Comparison of ENCODE assay signal across 8 cellular contexts in the genomic region with DNA sequence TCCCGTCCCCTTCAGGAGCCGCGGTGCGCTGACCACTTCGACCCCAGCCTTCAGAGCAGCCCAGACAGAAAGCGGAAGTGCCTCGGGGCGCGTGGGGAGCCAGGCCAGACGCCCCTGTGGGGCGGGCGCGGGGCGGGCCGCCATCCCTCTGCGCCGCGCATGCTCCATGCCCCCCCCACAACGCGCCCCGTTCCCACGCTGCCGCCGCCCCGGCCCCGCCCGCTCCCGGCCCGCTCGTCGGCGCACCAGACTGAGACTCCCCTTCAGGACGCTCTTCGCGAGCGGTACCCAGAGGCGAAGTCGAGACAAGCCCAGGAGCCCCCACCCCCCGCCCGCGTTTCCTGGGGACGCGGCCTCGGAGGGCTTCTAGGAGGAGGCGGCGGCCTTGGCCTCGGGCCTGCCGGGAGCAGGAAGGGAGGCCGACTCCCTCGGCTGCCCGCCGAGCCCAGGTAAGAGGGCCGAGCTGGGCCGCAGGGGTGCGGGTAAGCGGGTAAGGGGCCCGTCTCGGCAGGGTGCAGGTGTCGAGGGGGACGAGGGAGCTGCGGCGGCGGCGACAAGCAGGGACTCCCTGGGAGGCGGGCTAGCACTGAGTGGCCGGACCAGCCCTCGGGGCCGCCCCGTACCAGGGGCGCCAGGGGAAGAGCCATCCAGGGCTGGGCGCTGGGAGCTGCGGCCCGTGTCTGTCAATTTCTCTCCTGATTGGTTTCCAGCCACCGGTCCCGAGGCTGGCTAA. TPM values are rescaled to one million over a fixed set of nuclear protein-coding genes. Genes with fewer than 3 reads are reported as not detected.
DNase-seq lines count a peak whose midpoint lies in the region; ATAC-seq and TF ChIP-seq lines count a peak whose summit lies in the region.

A gene with protein sequence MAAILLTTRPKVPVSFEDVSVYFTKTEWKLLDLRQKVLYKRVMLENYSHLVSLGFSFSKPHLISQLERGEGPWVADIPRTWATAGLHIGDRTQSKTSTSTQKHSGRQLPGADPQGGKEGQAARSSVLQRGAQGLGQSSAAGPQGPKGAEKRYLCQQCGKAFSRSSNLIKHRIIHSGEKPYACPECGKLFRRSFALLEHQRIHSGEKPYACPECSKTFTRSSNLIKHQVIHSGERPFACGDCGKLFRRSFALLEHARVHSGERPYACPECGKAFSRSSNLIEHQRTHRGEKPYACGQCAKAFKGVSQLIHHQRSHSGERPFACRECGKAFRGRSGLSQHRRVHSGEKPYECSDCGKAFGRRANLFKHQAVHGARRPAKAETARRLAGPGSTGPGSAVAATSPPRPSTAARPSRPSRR (plus strand): TSS at position 218 of the 733 bp plus-strand sequence. CDS start 6,851 bp downstream, outside the sequence.

- H3K9me3 Mint-ChIP-seq in chondrocyte (ENCODE audit: low read depth): peaks cover 8% of the 10 kb centered on the region
- H3K9me3 Mint-ChIP-seq in stimulated activated naive CD8-positive, alpha-beta T cell treated with anti-CD3 and anti-CD28 coated beads, Interleukin-15, Interleukin-2, amounts not matched to agents 100 ng/mL and 50 ng/mL, for 24 hours: no peaks in the 10 kb centered on the region

- peaks cover 3% of the 10 kb centered on the region for H3K4me1 Mint-ChIP-seq in chondrocyte (ENCODE audit: low read depth)
- H3K4me1 Mint-ChIP-seq in stimulated activated naive CD8-positive, alpha-beta T cell treated with anti-CD3 and anti-CD28 coated beads, Interleukin-15, Interleukin-2, amounts not matched to agents 100 ng/mL and 50 ng/mL, for 24 hours (ENCODE audit: low read depth): peaks cover 8% of the 10 kb centered on the region

- peak within 1 kb of the TSS; percentile 56 for H3K4me3 Mint-ChIP-seq in chondrocyte (ENCODE audit: unreplicated experiment)
- H3K4me3 Mint-ChIP-seq in stimulated activated naive CD8-positive, alpha-beta T cell treated with anti-CD3 and anti-CD28 coated beads, Interleukin-15, Interleukin-2, amounts not matched to agents 100 ng/mL and 50 ng/mL, for 24 hours: peak within 1 kb of the TSS; percentile 80

- H3K27ac Mint-ChIP-seq in chondrocyte (ENCODE audit: unreplicated experiment): no peak within 1 kb of the TSS
- no peak within 1 kb of the TSS for H3K27ac Mint-ChIP-seq in stimulated activated naive CD8-positive, alpha-beta T cell treated with anti-CD3 and anti-CD28 coated beads, Interleukin-15, Interleukin-2, amounts not matched to agents 100 ng/mL and 50 ng/mL, for 24 hours

- ATAC-seq in HG02623 (IDR thresholded peaks at IDR 0.05; ENCODE audit: unreplicated experiment): peak; percentile 59

- H3K4me3 ChIP-seq in mesodermal cell (ENCODE audit: extremely low read depth, insufficient read depth, low read length, poor library complexity, severe bottlenecking): peak within 1 kb of the TSS; percentile 28

- peaks cover 8% of the 10 kb centered on the region for H3K27me3 Mint-ChIP-seq in chondrocyte (ENCODE audit: low read depth)
- no peaks in the 10 kb centered on the region for H3K27me3 Mint-ChIP-seq in stimulated activated naive CD8-positive, alpha-beta T cell treated with anti-CD3 and anti-CD28 coated beads, Interleukin-15, Interleukin-2, amounts not matched to agents 100 ng/mL and 50 ng/mL, for 24 hours

- 12 to 18% methylated on average over 7 to 13 of the region's 75 CpGs for WGBS in mesodermal cell (ENCODE audit: insufficient coverage in 2 of 2), 2 experiments

- no peaks in the 10 kb centered on the region for H3K36me3 ChIP-seq in mesodermal cell (ENCODE audit: control insufficient read depth, insufficient read depth, low read length)

- H3K4me1 ChIP-seq in mesodermal cell (ENCODE audit: control insufficient read depth, insufficient read depth, low read length, poor library complexity, severe bottlenecking): no peaks in the 10 kb centered on the region

- no peaks in the 10 kb centered on the region for H3K36me3 Mint-ChIP-seq in chondrocyte (ENCODE audit: low read depth)
- H3K36me3 Mint-ChIP-seq in stimulated activated naive CD8-positive, alpha-beta T cell treated with anti-CD3 and anti-CD28 coated beads, Interleukin-15, Interleukin-2, amounts not matched to agents 100 ng/mL and 50 ng/mL, for 24 hours (ENCODE audit: low read depth): no peaks in the 10 kb centered on the region

- no peak for TF ChIP-seq CTCF in chondrocyte (IDR thresholded peaks at IDR 0.05)

- DNase-seq in EH (ENCODE audit: low read depth) (peak; percentile 25), T-helper 9 cell (peak; percentile 9), chondrocyte (ENCODE audit: low spot score) (peak; percentile 88), NCI-H2081 treated with DMSO at 0.1 percent for 48 hours (lab: John Stamatoyannopoulos, UW) (no peak), NCI-H2107 treated with DMSO at 0.1 percent for 48 hours (lab: John Stamatoyannopoulos, UW; ENCODE audit: unreplicated experiment) (no peak)

- no peak within 1 kb of the TSS for H3K27ac ChIP-seq in mesodermal cell (ENCODE audit: low read depth, low read length, severe bottlenecking)

- no peaks in the 10 kb centered on the region for H3K9me3 ChIP-seq in mesodermal cell (ENCODE audit: control insufficient read depth, low read length)

RNA-seq across cellular contexts. Expression of the gene that starts here (rescaled TPM):
- 0.10 to 1.6 TPM (median 1.5 TPM) in 3 replicates for total RNA-seq in chondrocyte
- 0.18 TPM for polyA plus RNA-seq in mesodermal cell (2013, experiment 1 of 2)
- 0.10 TPM for polyA plus RNA-seq in mesodermal cell (2013, experiment 2 of 2)

Comparison
In these comparisons a context has a peak if more than half of its experiments do, and no peak if none do; other contexts are left out.
1. DNase-seq: peak in EH (single experiment), T-helper 9 cell (single experiment) and chondrocyte (single experiment); none in NCI-H2081 treated with DMSO at 0.1 percent for 48 hours (single experiment) and NCI-H2107 treated with DMSO at 0.1 percent for 48 hours (single experiment).